8 cellular contexts compared by ENCODE assay signal in genomic region chr13:52450793-52451116, GRCh38. TPM values are rescaled to one million over a fixed set of nuclear protein-coding genes. Genes with fewer than 3 reads are reported as not detected.
DNase-seq lines count a peak whose midpoint lies in the region; ATAC-seq, FAIRE-seq and TF ChIP-seq lines count a peak whose summit lies in the region.

No MANE protein-coding gene starts in this region.

- ATAC-seq in HG03378 (IDR thresholded peaks at IDR 0.05; ENCODE audit: unreplicated experiment) (no peak), HG03280 (IDR thresholded peaks at IDR 0.05; ENCODE audit: unreplicated experiment) (no peak)

- no peaks in the 10 kb centered on the region for H3K27me3 Mint-ChIP-seq in neural progenitor cell (ENCODE audit: insufficient read depth, low read depth)

- no peaks in the 10 kb centered on the region for H3K9me3 ChIP-seq in BLaER1 treated with 17β-estradiol and CSF1 and Interleukin-3, amounts not matched to agents 10 nM and 100 nM (replicated peaks in 1 of 11)
- H3K9me3 ChIP-seq in MM.1S (replicated peaks; ENCODE audit: insufficient read depth, low read length) (no peaks in the 10 kb centered on the region), ectodermal cell (ENCODE audit: control insufficient read depth, low read length) (no peaks in the 10 kb centered on the region), neural progenitor cell (ENCODE audit: low read depth) (no peaks in the 10 kb centered on the region)

- H3K9me3 Mint-ChIP-seq in neural progenitor cell = no peaks in the 10 kb centered on the region

- H3K4me2 ChIP-seq in BLaER1 treated with 17β-estradiol and CSF1 and Interleukin-3, amounts not matched to agents 10 nM and 100 nM = peak overlapping the region; percentile 9 to 79 (median 57); a peak in 19 of 22 replicates
- peak overlapping the region; percentile 51; the same call in 1 of the 2 replicates for H3K4me2 ChIP-seq in MM.1S (ENCODE audit: low read depth, low read length)
- H3K4me2 ChIP-seq in neural progenitor cell = peak overlapping the region; percentile 59

- peak overlapping the region; percentile 98 to 100 (median 99); a peak in 15 of 22 replicates for H3K9ac ChIP-seq in BLaER1 treated with 17β-estradiol and CSF1 and Interleukin-3, amounts not matched to agents 10 nM and 100 nM
- no peak overlapping the region for H3K9ac ChIP-seq in MM.1S (ENCODE audit: low read length)
- H3K9ac ChIP-seq in neural progenitor cell = no peak overlapping the region

- DNase-seq in MM.1S (no peak), neural progenitor cell (ENCODE audit: low spot score) (no peak), urothelium cell line (ENCODE audit: low spot score) (no peak), OCI-M2 (lab: John Stamatoyannopoulos, UW; ENCODE audit: unreplicated experiment) (no peak)

- peak overlapping the region; percentile 74 to 92 (median 86); a peak in 13 of 20 replicates for H3K4me3 ChIP-seq in BLaER1 treated with 17β-estradiol and CSF1 and Interleukin-3, amounts not matched to agents 10 nM and 100 nM
- H3K4me3 ChIP-seq in MM.1S (ENCODE audit: low read length) (0 out of 2 replicates have a peak overlapping the region, but pooled peaks have one; percentile 28), ectodermal cell (ENCODE audit: insufficient read depth, low read depth, low read length) (peak overlapping the region; percentile 68), neural progenitor cell (peak overlapping the region; percentile 78)

- H3K4me1 ChIP-seq in BLaER1 treated with 17β-estradiol and CSF1 and Interleukin-3, amounts not matched to agents 10 nM and 100 nM = peaks cover 37 to 46% (median 43%) of the 10 kb centered on the region in 10 experiments
- H3K4me1 ChIP-seq in MM.1S (ENCODE audit: low read length) = 0 out of 2 replicates have a peak, but pooled peaks cover 7% of the 10 kb centered on the region
- no peaks in the 10 kb centered on the region for H3K4me1 ChIP-seq in ectodermal cell (ENCODE audit: control insufficient read depth, insufficient read depth, low read length)
- H3K4me1 ChIP-seq in neural progenitor cell = peaks cover 22% of the 10 kb centered on the region

- peaks cover 8% of the 10 kb centered on the region for H3K36me3 Mint-ChIP-seq in neural progenitor cell

- no peak for FAIRE-seq in urothelium cell line (lab: Jason Lieb, UNC)

- H2AFZ ChIP-seq in MM.1S (ENCODE audit: low read length) = no peak overlapping the region
- H2AFZ ChIP-seq in neural progenitor cell (replicated peaks) = peak overlapping the region; percentile 87

- peaks cover 7 to 33% (median 19%) of the 10 kb centered on the region in 11 experiments; a peak in 19 of 22 replicates for H3K36me3 ChIP-seq in BLaER1 treated with 17β-estradiol and CSF1 and Interleukin-3, amounts not matched to agents 10 nM and 100 nM
- no peaks in the 10 kb centered on the region for H3K36me3 ChIP-seq in MM.1S (replicated peaks; ENCODE audit: insufficient read depth, low read length)
- H3K36me3 ChIP-seq in ectodermal cell (ENCODE audit: control insufficient read depth, insufficient read depth, low read length) = no peaks in the 10 kb centered on the region
- H3K36me3 ChIP-seq in neural progenitor cell = no peaks in the 10 kb centered on the region

- WGBS in ectodermal cell, 2 experiments = 11 to 14% methylated on average over 8 of the region's 8 CpGs

- peak; percentile 3; the same call in 1 of the 2 replicates for TF ChIP-seq CTCF in MM.1S (IDR thresholded peaks at IDR 0.05; ENCODE audit: low read length)
- no peak for TF ChIP-seq CTCF in neural progenitor cell (IDR thresholded peaks at IDR 0.05)

- no peaks in the 10 kb centered on the region for H3K27me3 ChIP-seq in BLaER1 treated with 17β-estradiol and CSF1 and Interleukin-3, amounts not matched to agents 10 nM and 100 nM
- no peaks in the 10 kb centered on the region for H3K27me3 ChIP-seq in MM.1S (replicated peaks; ENCODE audit: insufficient read depth, low read length)
- no peaks in the 10 kb centered on the region for H3K27me3 ChIP-seq in ectodermal cell (ENCODE audit: control insufficient read depth, insufficient read depth, low read length, poor library complexity, severe bottlenecking)
- H3K27me3 ChIP-seq in neural progenitor cell = no peaks in the 10 kb centered on the region

- peaks cover 23% of the 10 kb centered on the region for H3F3A ChIP-seq in MM.1S (ENCODE audit: insufficient read depth, low read length)
- H3F3A ChIP-seq in neural progenitor cell (ENCODE audit: low read depth) = peaks cover 13% of the 10 kb centered on the region

- H3K4me1 Mint-ChIP-seq in neural progenitor cell = peaks cover 25% of the 10 kb centered on the region

- peaks cover 18 to 42% (median 39%) of the 10 kb centered on the region in 11 experiments; a peak in 21 of 22 replicates for H4K20me1 ChIP-seq in BLaER1 treated with 17β-estradiol and CSF1 and Interleukin-3, amounts not matched to agents 10 nM and 100 nM
- H4K20me1 ChIP-seq in MM.1S (ENCODE audit: insufficient read depth, low read length) (no peaks in the 10 kb centered on the region), neural progenitor cell (ENCODE audit: low read depth) (peaks cover 25% of the 10 kb centered on the region)

- peaks cover 56% of the 10 kb centered on the region for H3K79me2 ChIP-seq in MM.1S (ENCODE audit: low read length)
- peaks cover 44% of the 10 kb centered on the region for H3K79me2 ChIP-seq in neural progenitor cell (ENCODE audit: low read depth)

- H3K27ac ChIP-seq in BLaER1 treated with 17β-estradiol and CSF1 and Interleukin-3, amounts not matched to agents 10 nM and 100 nM = peak overlapping the region in 6 of 11 experiments; percentile 99; a peak in 9 of 22 replicates
- H3K27ac ChIP-seq in MM.1S (ENCODE audit: low read length) (no peak overlapping the region), ectodermal cell (ENCODE audit: insufficient read depth, low read depth, low read length, poor library complexity, severe bottlenecking) (no peak overlapping the region), neural progenitor cell (no peak overlapping the region)

- H3K27ac Mint-ChIP-seq in neural progenitor cell = peak overlapping the region; percentile 93

- peak overlapping the region; percentile 86 for H3K4me3 Mint-ChIP-seq in neural progenitor cell

- H3K9me2 ChIP-seq in MM.1S (replicated peaks; ENCODE audit: insufficient read depth, low read length) = no peaks in the 10 kb centered on the region

RNA-seq across cellular contexts. Expression of gene VPS36, which starts 0.3 kb away (rescaled TPM):
- polyA plus RNA-seq in ectodermal cell (2013, experiment 1 of 4) = 50.5 TPM
- polyA plus RNA-seq in ectodermal cell (2013, experiment 2 of 4) = 45.1 TPM
- polyA plus RNA-seq in ectodermal cell (2013, experiment 3 of 4) = 32.1 TPM
- 37.0 TPM for polyA plus RNA-seq in ectodermal cell (2013, experiment 4 of 4)
- total RNA-seq in neural progenitor cell (ENCODE audit: low replicate concordance) = 51.3 and 72.7 TPM in 2 replicates

RNA-seq across cellular contexts. Expression of gene CKAP2, which starts 4.5 kb away (rescaled TPM):
- 141 TPM for polyA plus RNA-seq in ectodermal cell (2013, experiment 1 of 4)
- 134 TPM for polyA plus RNA-seq in ectodermal cell (2013, experiment 2 of 4)
- 141 TPM for polyA plus RNA-seq in ectodermal cell (2013, experiment 3 of 4)
- 143 TPM for polyA plus RNA-seq in ectodermal cell (2013, experiment 4 of 4)
- total RNA-seq in neural progenitor cell (ENCODE audit: low replicate concordance) = 134 and 224 TPM in 2 replicates

RNA-seq across cellular contexts. Expression of gene THSD1, which starts 44.8 kb away (rescaled TPM):
- 0.30 TPM for polyA plus RNA-seq in ectodermal cell (2013, experiment 1 of 4)
- polyA plus RNA-seq in ectodermal cell (2013, experiment 2 of 4) = 0.12 TPM
- 0.11 TPM for polyA plus RNA-seq in ectodermal cell (2013, experiment 3 of 4)
- 0.16 TPM for polyA plus RNA-seq in ectodermal cell (2013, experiment 4 of 4)
- total RNA-seq in neural progenitor cell (ENCODE audit: low replicate concordance) = 0.45 and 0.74 TPM in 2 replicates

Comparison
In these comparisons a context has a peak if more than half of its experiments do, and no peak if none do; other contexts are left out.
1. H3K27ac ChIP-seq: peak in BLaER1 treated with 17β-estradiol and CSF1 and Interleukin-3, amounts not matched to agents 10 nM and 100 nM (6 of 11); none in MM.1S (single experiment), ectodermal cell (single experiment) and neural progenitor cell (single experiment).
2. H3K4me3 ChIP-seq: peak in every context shown above with its lines; median percentile 86 in BLaER1 treated with 17β-estradiol and CSF1 and Interleukin-3, amounts not matched to agents 10 nM and 100 nM; 78 in neural progenitor cell; 68 in ectodermal cell; 28 in MM.1S.
3. H3K9ac ChIP-seq: peak in BLaER1 treated with 17β-estradiol and CSF1 and Interleukin-3, amounts not matched to agents 10 nM and 100 nM (11 of 11); none in MM.1S (single experiment) and neural progenitor cell (single experiment).
4. Peak in every context shown above with its lines, with median percentiles within 50 percentile points of each other: H3K4me2 ChIP-seq.